ENCODE assay signal across 25 cellular contexts in genomic region chr2:60295591-60295962, GRCh38.
DNase-seq lines count a peak whose midpoint lies in the region; ATAC-seq, FAIRE-seq and TF ChIP-seq lines count a peak whose summit lies in the region.
"Had no signal": no experiment of that assay in that cellular context is flagged by ENCODE, and none has a peak within 500 bp of the region (broad histone marks: within the 10 kb centered on the region; RNA-seq: fewer than 3 reads in every experiment).

No MANE protein-coding gene starts in this region.

- H3K9ac ChIP-seq in K562 (ENCODE audit: insufficient read depth in 1 of 2, low read depth in 2 of 2, low read length in 2 of 2) = no peak overlapping the region
- H3K9ac ChIP-seq: BLaER1 had no signal

- no peaks in the 10 kb centered on the region for H3K9me3 ChIP-seq in K562 (replicated peaks; ENCODE audit: control insufficient read depth, insufficient read depth, low read depth, low read length)
- no peaks in the 10 kb centered on the region for H3K9me3 ChIP-seq in suprapubic skin
- H3K9me3 ChIP-seq: BLaER1, gastroesophageal sphincter had no signal

- TF ChIP-seq EP300 in K562 (IDR thresholded peaks at IDR 0.05; ENCODE audit: low read length) (no peak), suprapubic skin (IDR thresholded peaks at IDR 0.05) (no peak)

- peaks cover 0 to 8% of the 10 kb centered on the region in 2 experiments; a peak in 1 of 5 replicates for H3K27me3 ChIP-seq in K562 (ENCODE audit: control insufficient read depth in 2 of 2, insufficient read depth in 2 of 2, low read length in 2 of 2)
- H3K27me3 ChIP-seq in layer of hippocampus (ENCODE audit: control insufficient read depth, insufficient read depth, low read length) = no peaks in the 10 kb centered on the region
- H3K27me3 ChIP-seq in suprapubic skin = no peaks in the 10 kb centered on the region
- H3K27me3 ChIP-seq: BLaER1 had no signal

- no TSS peak for BruUV-seq in K562 (replicated peaks; lab: Mats Ljungman, UMichigan)

- no peak overlapping the region for H2AFZ ChIP-seq in K562 (ENCODE audit: low read depth, low read length)

- no peaks in the 10 kb centered on the region for H3K79me2 ChIP-seq in K562 (ENCODE audit: control insufficient read depth, insufficient read depth, low read length)

- H3K27ac ChIP-seq in K562 (ENCODE audit: extremely low read depth, low read depth, low read length) (no peak overlapping the region), layer of hippocampus (ENCODE audit: low read depth, low read length) (peak overlapping the region; percentile 77), suprapubic skin (peak overlapping the region; percentile 72)
- H3K27ac ChIP-seq: BLaER1, gastroesophageal sphincter, tibial artery had no signal

- H3K4me1 ChIP-seq in K562 (replicated peaks in 1 of 2; ENCODE audit: control insufficient read depth in 2 of 2, insufficient read depth in 2 of 2, low read length in 2 of 2) = peaks cover 0 to 7% of the 10 kb centered on the region in 2 experiments; a peak in 1 of 5 replicates
- peaks cover 44% of the 10 kb centered on the region for H3K4me1 ChIP-seq in suprapubic skin
- H3K4me1 ChIP-seq: gastroesophageal sphincter, tibial artery had no signal

- peaks cover 11 to 22% (median 13%) of the 10 kb centered on the region in 3 donors for H3K4me1 Mint-ChIP-seq in IgD-negative memory B cell
- H3K4me1 Mint-ChIP-seq in activated naive CD8-positive, alpha-beta T cell treated with anti-CD3 and anti-CD28 coated beads for 36 hours = no peaks in the 10 kb centered on the region
- H3K4me1 Mint-ChIP-seq: natural killer cell, T-helper 17 cell had no signal

- ATAC-seq in K562 (peak; percentile 39; the same call in 2 of the 3 replicates), HG02973 (IDR thresholded peaks at IDR 0.05; ENCODE audit: unreplicated experiment) (no peak)
- ATAC-seq: activated CD8-positive, alpha-beta T cell treated with anti-CD3 and anti-CD28 coated beads, Interleukin-2, amount 10 ng/mL, durations not matched to agents 7 days and 5 days; gastroesophageal sphincter; natural killer cell; Right ventricle myocardium inferior; T-helper 17 cell had no signal

- H3K36me3 Mint-ChIP-seq in IgD-negative memory B cell = peaks cover 10% of the 10 kb centered on the region
- no peaks in the 10 kb centered on the region for H3K36me3 Mint-ChIP-seq in activated naive CD8-positive, alpha-beta T cell treated with anti-CD3 and anti-CD28 coated beads for 36 hours
- H3K36me3 Mint-ChIP-seq: activated naive CD8-positive, alpha-beta T cell; brain; natural killer cell had no signal

- TF ChIP-seq RAD21 in K562 (CRISPR knock-in tag; conservative IDR thresholded peaks at IDR 0.05 in 1 of 2, IDR thresholded peaks at IDR 0.05 in 1 of 2) = no peak

- intact Hi-C loops in K562 (cut with micrococcal nuclease) = no loop called here

- 0% methylated on average over 10 of the region's 10 CpGs for WGBS in K562 (ENCODE audit: insufficient coverage, low coverage, missing lambda C conversion rate)
- WGBS in suprapubic skin = 71% methylated on average over 10 of the region's 10 CpGs

- H3K36me3 ChIP-seq in K562 (ENCODE audit: control insufficient read depth, insufficient read depth, low read length) (no peaks in the 10 kb centered on the region), suprapubic skin (no peaks in the 10 kb centered on the region)
- H3K36me3 ChIP-seq: BLaER1, gastroesophageal sphincter, tibial artery had no signal

- H4K20me1 ChIP-seq in K562 (replicated peaks; ENCODE audit: control insufficient read depth, insufficient read depth, low read length) = no peaks in the 10 kb centered on the region
- H4K20me1 ChIP-seq: BLaER1 had no signal

- H3K4me3 Mint-ChIP-seq in IgD-negative memory B cell = peak overlapping the region in 1 of 4 donors; percentile 21
- H3K4me3 Mint-ChIP-seq in activated naive CD8-positive, alpha-beta T cell treated with anti-CD3 and anti-CD28 coated beads for 36 hours = no peak overlapping the region
- H3K4me3 Mint-ChIP-seq: activated CD8-positive, alpha-beta T cell treated with anti-CD3 and anti-CD28 coated beads, Interleukin-2, amount 10 ng/mL, durations not matched to agents 7 days and 5 days; activated naive CD8-positive, alpha-beta T cell; natural killer cell; T-helper 17 cell had no signal

- POLR2A ChIA-PET in K562 (lab: Yijun Ruan, JAX) = no interaction called here

- no peaks in the 10 kb centered on the region for H3K9me3 Mint-ChIP-seq in IgD-negative memory B cell
- H3K9me3 Mint-ChIP-seq in activated naive CD8-positive, alpha-beta T cell treated with anti-CD3 and anti-CD28 coated beads for 36 hours = no peaks in the 10 kb centered on the region
- H3K9me3 Mint-ChIP-seq: natural killer cell had no signal

- H3K27ac Mint-ChIP-seq in IgD-negative memory B cell = peak overlapping the region in 2 of 3 donors; percentile 39 to 57
- H3K27ac Mint-ChIP-seq in activated naive CD8-positive, alpha-beta T cell treated with anti-CD3 and anti-CD28 coated beads for 36 hours = no peak overlapping the region
- H3K27ac Mint-ChIP-seq: activated CD8-positive, alpha-beta T cell treated with anti-CD3 and anti-CD28 coated beads, Interleukin-2, amount 10 ng/mL, durations not matched to agents 7 days and 5 days; activated naive CD8-positive, alpha-beta T cell; natural killer cell; T-helper 17 cell had no signal

- H3K9me1 ChIP-seq in K562 (ENCODE audit: control insufficient read depth, insufficient read depth, low read length) = no peaks in the 10 kb centered on the region

- no peaks in the 10 kb centered on the region for H3K27me3 Mint-ChIP-seq in IgD-negative memory B cell
- H3K27me3 Mint-ChIP-seq in activated naive CD8-positive, alpha-beta T cell treated with anti-CD3 and anti-CD28 coated beads for 36 hours = peaks cover 11% of the 10 kb centered on the region
- H3K27me3 Mint-ChIP-seq: brain had no signal

- peak; percentile 1 to 28 (median 13); a peak in 1 of 6 replicates for TF ChIP-seq CTCF in K562 (IDR thresholded peaks at IDR 0.05 in 2 of 3, conservative IDR thresholded peaks at IDR 0.05 in 1 of 3; ENCODE audit: insufficient read depth in 2 of 3, low read depth in 1 of 3, low read length in 3 of 3)
- TF ChIP-seq CTCF in suprapubic skin (IDR thresholded peaks at IDR 0.05) = no peak

- peak in 1 of 4 experiments; percentile 8 for DNase-seq in K562 (ENCODE audit: extremely low read depth in 1 of 4, low spot score in 3 of 4)
- no peak for DNase-seq in suprapubic skin (ENCODE audit: low spot score in 2 of 2)
- DNase-seq in GM19240 (ENCODE audit: insufficient read length, low spot score) = no peak
- no peak for DNase-seq in activated naive CD8-positive, alpha-beta T cell treated with anti-CD3 and anti-CD28 coated beads for 36 hours
- no peak for DNase-seq in ecto neural progenitor cell (ENCODE audit: low spot score)
- DNase-seq: activated CD4-positive, CD25-positive, alpha-beta regulatory T cell; activated CD8-positive, alpha-beta T cell treated with anti-CD3 and anti-CD28 coated beads, Interleukin-2, amount 10 ng/mL, durations not matched to agents 7 days and 5 days; activated T-cell treated with anti-CD3 and anti-CD28 coated beads, Interleukin-2, amount 50 U/mL, for 48 hours; erythroblast; GF-D8; IMR-90; MV-4-11; natural killer cell; NCI-H1930; T-helper 17 cell; tibial artery had no signal

- H3K4me2 ChIP-seq in K562 (ENCODE audit: insufficient read depth, low read length) = no peak overlapping the region
- H3K4me2 ChIP-seq: BLaER1 had no signal

- no peak overlapping the region for H3K4me3 ChIP-seq in K562
- no peak overlapping the region for H3K4me3 ChIP-seq in suprapubic skin
- H3K4me3 ChIP-seq: BLaER1, gastroesophageal sphincter, tibial artery had no signal

- TF ChIP-seq POLR2A in K562 (conservative IDR thresholded peaks at IDR 0.05) = no peak
- no peak for TF ChIP-seq POLR2A in suprapubic skin (IDR thresholded peaks at IDR 0.05)

- FAIRE-seq in K562 (lab: Jason Lieb, UNC) = no peak
- FAIRE-seq: GM12891 had no signal

- in situ Hi-C loops in K562 (cut with MboI) = no loop called here

- CTCF ChIA-PET in K562 (lab: Yijun Ruan, JAX; ENCODE audit: low intra/inter-chr PET ratio) = no interaction called here

TF ChIP-seq in K562, 482 proteins besides CTCF, POLR2A, EP300 and RAD21:
- TF ChIP-seq ZNF24 (IDR thresholded peaks at IDR 0.05) (no peak), XRCC4 (IDR thresholded peaks at IDR 0.05; ENCODE audit: extremely low read depth, insufficient read depth, insufficient read length) (no peak), RBBP5 (IDR thresholded peaks at IDR 0.05; ENCODE audit: borderline replicate concordance, insufficient read depth, low read length, poor library complexity, severe bottlenecking) (no peak), IRF1 (CRISPR knock-in tag; IDR thresholded peaks at IDR 0.05; ENCODE audit: borderline replicate concordance) (no peak), BCOR (IDR thresholded peaks at IDR 0.05) (no peak), KDM1A (IDR thresholded peaks at IDR 0.05) (no peak), ZNF282 (CRISPR knock-in tag; IDR thresholded peaks at IDR 0.05) (no peak), PRMT5 (CRISPR knock-in tag; IDR thresholded peaks at IDR 0.05) (no peak), OTX1 (CRISPR knock-in tag; IDR thresholded peaks at IDR 0.05) (no peak), ZNF644 (tag; IDR thresholded peaks at IDR 0.05; ENCODE audit: low read depth) (no peak), ZNF445 (CRISPR knock-in tag; IDR thresholded peaks at IDR 0.05; ENCODE audit: low read depth) (no peak)

Comparison
In these comparisons a context has a peak if more than half of its experiments do, and no peak if none do; other contexts are left out.
1. CTCF ChIP-seq: peak in K562 (3 of 3); none in suprapubic skin (0 of 2).